ENCODE assay signal across 25 cellular contexts in the genomic region with DNA sequence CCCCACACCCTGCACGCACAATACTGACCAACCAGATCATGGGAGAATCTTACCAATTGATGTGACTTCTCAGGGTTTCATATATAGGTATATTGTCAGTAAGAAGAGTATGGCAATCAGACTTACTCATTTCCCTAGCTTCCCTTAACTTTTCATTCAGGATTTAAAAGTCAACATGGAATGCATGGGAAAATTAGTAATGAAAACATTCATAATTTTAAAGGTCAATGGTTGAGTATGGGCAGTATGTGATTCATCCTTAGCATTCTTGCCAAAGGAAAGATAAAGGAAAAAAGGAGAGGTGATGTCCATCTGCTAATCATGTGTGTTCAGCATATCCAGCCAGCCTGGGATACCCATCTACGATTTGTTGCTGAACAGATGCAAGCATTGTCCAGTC. TPM values are rescaled to one million over a fixed set of nuclear protein-coding genes. Genes with fewer than 3 reads are reported as not detected.
DNase-seq lines count a peak whose midpoint lies in the region; FAIRE-seq and TF ChIP-seq lines count a peak whose summit lies in the region.
"Had no signal": no experiment of that assay in that cellular context is flagged by ENCODE, and none has a peak within 500 bp of the region (broad histone marks: within the 10 kb centered on the region; RNA-seq: fewer than 3 reads in every experiment).

No MANE protein-coding gene starts in this region.

- H3K27ac ChIP-seq in endothelial cell of umbilical vein (ENCODE audit: insufficient read depth, low read depth, low read length) (peak overlapping the region; percentile 91), Karpas-422 (ENCODE audit: low read length) (no peak overlapping the region)
- H3K27ac ChIP-seq: BLaER1 treated with 17β-estradiol and CSF1 and Interleukin-3, amounts not matched to agents 10 nM and 100 nM; HL-60; tibial nerve had no signal

- no peaks in the 10 kb centered on the region for H3K9me2 ChIP-seq in Karpas-422 (replicated peaks; ENCODE audit: insufficient read depth, low read length)

- H3K4me1 ChIP-seq in endothelial cell of umbilical vein (ENCODE audit: control insufficient read depth, extremely low read depth, insufficient read depth, low read length) (peaks cover 53% of the 10 kb centered on the region), Karpas-422 (ENCODE audit: low read length) (no peaks in the 10 kb centered on the region)
- H3K4me1 ChIP-seq: tibial nerve had no signal

- TF ChIP-seq CTCF in endothelial cell of umbilical vein (IDR thresholded peaks at IDR 0.05; ENCODE audit: extremely low read depth in 1 of 2, insufficient read depth in 1 of 2, low read depth in 1 of 2, low read length in 2 of 2), result no peak

- no TSS peak for BruUV-seq in endothelial cell of umbilical vein (replicated peaks; lab: Mats Ljungman, UMichigan)

- H3K27me3 ChIP-seq in endothelial cell of umbilical vein (ENCODE audit: control insufficient read depth in 2 of 2, insufficient read depth in 2 of 2, low read length in 2 of 2) (no peaks in the 10 kb centered on the region), Karpas-422 (ENCODE audit: low read length) (no peaks in the 10 kb centered on the region)
- H3K27me3 ChIP-seq: MG63 had no signal

- H3K4me2 ChIP-seq in endothelial cell of umbilical vein (ENCODE audit: insufficient read depth, low read length) (peak overlapping the region; percentile 25), Karpas-422 (ENCODE audit: low read depth, low read length, poor library complexity, severe bottlenecking) (no peak overlapping the region)
- H3K4me2 ChIP-seq: BLaER1 treated with 17β-estradiol and CSF1 and Interleukin-3, amounts not matched to agents 10 nM and 100 nM had no signal

- dilution Hi-C loops in endothelial cell of umbilical vein (cut with MboI; ENCODE audit: extremely low pct_ligation_motif_present, low sequenced_read_pairs), result no loop called here

- H3K79me2 ChIP-seq in endothelial cell of umbilical vein (ENCODE audit: control insufficient read depth, insufficient read depth, low read length) (peaks cover 3% of the 10 kb centered on the region), Karpas-422 (ENCODE audit: low read length) (no peaks in the 10 kb centered on the region)

- H4K20me1 ChIP-seq in endothelial cell of umbilical vein (replicated peaks; ENCODE audit: control insufficient read depth, extremely low read depth, insufficient read depth, low read length) (no peaks in the 10 kb centered on the region), Karpas-422 (ENCODE audit: insufficient read depth, low read depth, low read length) (no peaks in the 10 kb centered on the region)

- CTCF ChIA-PET in endothelial cell of umbilical vein (lab: Charles Lee), result interaction anchor here (1.5 kb wide), 1 partner anchor 9 kb away, joined by 3 read pairs; no protein-coding TSS in a partner anchor

- no peak overlapping the region for H3K4me3 ChIP-seq in endothelial cell of umbilical vein (replicated peaks in 1 of 3; ENCODE audit: insufficient read depth in 1 of 3, low read depth in 1 of 3, low read length in 3 of 3)
- H3K4me3 ChIP-seq in Karpas-422 (ENCODE audit: low read length), result no peak overlapping the region
- H3K4me3 ChIP-seq: BLaER1 treated with 17β-estradiol and CSF1 and Interleukin-3, amounts not matched to agents 10 nM and 100 nM; MG63; tibial nerve had no signal

- peak overlapping the region; percentile 9 for H3K9ac ChIP-seq in endothelial cell of umbilical vein (replicated peaks; ENCODE audit: extremely low read depth, insufficient read depth, low read length)
- H3K9ac ChIP-seq in Karpas-422 (ENCODE audit: low read length), result no peak overlapping the region
- H3K9ac ChIP-seq: BLaER1 treated with 17β-estradiol and CSF1 and Interleukin-3, amounts not matched to agents 10 nM and 100 nM had no signal

- H3K9me3 ChIP-seq in endothelial cell of umbilical vein (replicated peaks; ENCODE audit: control insufficient read depth, insufficient read depth, low read length) (no peaks in the 10 kb centered on the region), Karpas-422 (ENCODE audit: low read length) (no peaks in the 10 kb centered on the region)
- H3K9me3 ChIP-seq: BLaER1 treated with 17β-estradiol and CSF1 and Interleukin-3, amounts not matched to agents 10 nM and 100 nM; MG63; tibial nerve had no signal

- H3K9me1 ChIP-seq in endothelial cell of umbilical vein (replicated peaks; ENCODE audit: control insufficient read depth, extremely low read depth, insufficient read depth, low read length), result no peaks in the 10 kb centered on the region

- intact Hi-C loops in endothelial cell of umbilical vein (cut with micrococcal nuclease), result loop anchor here (2.0 to 10.0 kb wide), 6 partner anchors 111 to 654 kb away; partner anchors contain the start of gene FUNDC1

- no peaks in the 10 kb centered on the region for H3K36me3 ChIP-seq in endothelial cell of umbilical vein (ENCODE audit: control insufficient read depth in 2 of 2, extremely low read depth in 1 of 2, insufficient read depth in 2 of 2, low read length in 2 of 2)
- no peaks in the 10 kb centered on the region for H3K36me3 ChIP-seq in Karpas-422 (ENCODE audit: insufficient read depth, low read length)
- H3K36me3 ChIP-seq: BLaER1 treated with 17β-estradiol and CSF1 and Interleukin-3, amounts not matched to agents 10 nM and 100 nM; MG63; tibial nerve had no signal

- TF ChIP-seq POLR2A in endothelial cell of umbilical vein (IDR thresholded peaks at IDR 0.05; ENCODE audit: low read depth, low read length), result no peak

- DNase-seq in EL (peak; percentile 62), LHCN-M2 (ENCODE audit: low read depth) (peak; percentile 40), endothelial cell of umbilical vein (ENCODE audit: low read depth, low spot score) (peak; percentile 86), pulmonary artery endothelial cell (ENCODE audit: low read depth, low spot score) (peak; percentile 70), frontal cortex (ENCODE audit: low spot score in 2 of 2) (no peak), Karpas-422 (no peak), NCI-H1105 (lab: John Stamatoyannopoulos, UW) (no peak)
- DNase-seq: activated CD8-positive, alpha-beta T cell treated with anti-CD3 and anti-CD28 coated beads for 36 hours; activated gamma-delta T cell treated with Interleukin-2 at 50 U/mL for 16 hours; caudate nucleus; DND-41; head of caudate nucleus; MG63; naive B cell; NCI-H1436 treated with DMSO at 0.1 percent for 48 hours; NCI-H748 treated with DMSO at 0.1 percent for 48 hours; stimulated activated CD4-positive, alpha-beta T cell treated with anti-CD3 and anti-CD28 coated beads, Interleukin-12 subunit alpha, Interleukin-12 subunit beta, amount 100 ng/mL, for 4 hours; stimulated activated CD4-positive, alpha-beta T cell treated with anti-CD3 and anti-CD28 coated beads, Interleukin-4, amount 100 ng/mL, for 4 hours; stimulated activated naive CD8-positive, alpha-beta T cell treated with anti-CD3 and anti-CD28 coated beads, Interleukin-15, amount 100 ng/mL, for 72 hours; T1000 had no signal

- POLR2A ChIA-PET in endothelial cell of umbilical vein (lab: Charles Lee), result interaction anchor here (0.6 kb wide), 1 partner anchor 919 kb away, joined by 7 read pairs; no protein-coding TSS in a partner anchor

- H2AFZ ChIP-seq in endothelial cell of umbilical vein (ENCODE audit: low read depth, low read length) (no peak overlapping the region), Karpas-422 (ENCODE audit: low read length) (no peak overlapping the region)

- peak; percentile 80 for FAIRE-seq in endothelial cell of umbilical vein (lab: Jason Lieb, UNC)
- FAIRE-seq in frontal cortex (lab: Jason Lieb, UNC), result no peak
- FAIRE-seq: H54 had no signal

TF ChIP-seq in endothelial cell of umbilical vein, 7 proteins besides CTCF, POLR2A, EP300 and RAD21:
- TF ChIP-seq GATA2 (IDR thresholded peaks at IDR 0.05; ENCODE audit: insufficient read depth, insufficient read length, low read depth, low read length) (peak; percentile 68), POLR2AphosphoS5 (IDR thresholded peaks at IDR 0.05; ENCODE audit: insufficient read depth, low read depth, low read length) (peak; percentile 35), EZH2 (IDR thresholded peaks at IDR 0.05; ENCODE audit: borderline replicate concordance, low read depth, low read length, severe bottlenecking) (no peak), MYC (IDR thresholded peaks at IDR 0.05; ENCODE audit: low read depth, low read length) (no peak), FOS (IDR thresholded peaks at IDR 0.05; ENCODE audit: borderline replicate concordance, insufficient read depth, low read length) (peak; percentile 73), JUN (IDR thresholded peaks at IDR 0.05; ENCODE audit: borderline replicate concordance, insufficient read depth, insufficient read length, low read depth) (peak; percentile 85)
- TF ChIP-seq, protein P1, sequence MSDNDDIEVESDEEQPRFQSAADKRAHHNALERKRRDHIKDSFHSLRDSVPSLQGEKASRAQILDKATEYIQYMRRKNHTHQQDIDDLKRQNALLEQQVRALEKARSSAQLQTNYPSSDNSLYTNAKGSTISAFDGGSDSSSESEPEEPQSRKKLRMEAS (IDR thresholded peaks at IDR 0.05; ENCODE audit: insufficient read depth, insufficient read length), result no peak

RNA-seq across cellular contexts. Expression of gene DIPK2B, which starts 4.0 kb away (rescaled TPM):
- total RNA-seq in LHCN-M2 (2014; rRNA removed) (not detected in 2 replicates), endothelial cell of umbilical vein (74.8 and 106 TPM in 2 replicates), pulmonary artery endothelial cell (3.6 and 3.7 TPM in 2 replicates), frontal cortex (1.6 TPM)
- not detected for polyA plus RNA-seq in LHCN-M2 (2012)
- polyA plus RNA-seq in endothelial cell of umbilical vein, result 42.5 and 46.0 TPM in 2 replicates
- 43.9 and 44.8 TPM in 2 replicates for polyA plus RNA-seq in endothelial cell of umbilical vein (2011; cell fraction: cytosol; rRNA removed)
- polyA plus RNA-seq in endothelial cell of umbilical vein (2011; cell fraction: nucleus; rRNA removed), result 46.7 and 49.3 TPM in 2 replicates
- polyA plus RNA-seq in endothelial cell of umbilical vein (2012), result 61.1 and 79.8 TPM in 2 replicates
- polyA minus RNA-seq in endothelial cell of umbilical vein, result 47.3 and 59.5 TPM in 2 replicates
- not detected for polyA minus RNA-seq in endothelial cell of umbilical vein (2011; cell fraction: cytosol; rRNA and poly(A)+ RNA removed)
- polyA minus RNA-seq in endothelial cell of umbilical vein (2011; cell fraction: nucleus; rRNA and poly(A)+ RNA removed), result 32.9 and 33.3 TPM in 2 replicates
- not detected in 2 replicates for total RNA-seq in Karpas-422 (2014; rRNA removed; shearing (Covaris generic); ENCODE audit: low replicate concordance)
- total RNA-seq: activated CD8-positive, alpha-beta T cell treated with anti-CD3 and anti-CD28 coated beads for 36 hours had no signal
- polyA plus RNA-seq: IgD-negative memory B cell had no signal

Comparison
In these comparisons a context has a peak if more than half of its experiments do, and no peak if none do; other contexts are left out.
1. DNase-seq: peak in EL (single experiment), LHCN-M2 (single experiment), endothelial cell of umbilical vein (single experiment) and pulmonary artery endothelial cell (single experiment); none in frontal cortex (0 of 2), Karpas-422 (single experiment) and NCI-H1105 (single experiment).
2. RNA of gene DIPK2B, which starts 4.0 kb away (total RNA-seq): 74.8 to 106 TPM in endothelial cell of umbilical vein; 3.6 to 3.7 TPM in pulmonary artery endothelial cell, 1.6 TPM in frontal cortex (single experiment), not detected in LHCN-M2 and not detected in Karpas-422; every median in the first group is over 10 times any median in the second.